Comparison of ENCODE assay signal across 2 cellular contexts in the genomic region with DNA sequence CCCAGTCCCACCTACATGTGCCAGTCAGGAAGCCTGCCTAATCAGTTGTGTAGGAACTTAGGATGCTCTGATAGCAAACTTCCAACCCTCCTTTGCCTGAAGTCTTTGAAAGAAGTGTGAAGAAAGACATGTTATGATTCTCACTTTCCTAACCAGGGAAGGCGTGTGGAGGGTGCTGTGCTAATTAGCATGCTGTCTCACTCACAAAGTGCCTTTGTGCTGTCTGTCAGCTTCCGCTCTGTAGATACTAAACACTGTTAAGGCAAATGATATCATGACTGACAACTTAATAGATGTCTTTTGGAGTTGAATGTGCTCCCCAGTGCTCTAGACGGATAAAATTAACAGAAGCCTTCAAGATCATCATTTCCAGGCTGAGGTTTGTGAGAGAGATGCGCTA.
A peak's percentile ranks its signal among the peaks of the same experiment; 100 is the strongest.
TF ChIP-seq lines count a peak whose summit lies in the region.

No MANE protein-coding gene starts in this region.

TF ChIP-seq in GM23338, 12 proteins besides CTCF, POLR2A, EP300 and RAD21 (continued from another document):
- TF ChIP-seq REST (IDR thresholded peaks at IDR 0.05; ENCODE audit: unreplicated experiment): no peak
- no peak for TF ChIP-seq POLR2AphosphoS5 (IDR thresholded peaks at IDR 0.05; ENCODE audit: low read depth)
- TF ChIP-seq ZNF114 (CRISPR knock-in tag; IDR thresholded peaks at IDR 0.05): no peak
- no peak for TF ChIP-seq STAT1 (IDR thresholded peaks at IDR 0.05; ENCODE audit: unreplicated experiment)
- TF ChIP-seq EZH2 (IDR thresholded peaks at IDR 0.05; ENCODE audit: low read depth, unreplicated experiment): no peak
- TF ChIP-seq EZH2phosphoT487 (IDR thresholded peaks at IDR 0.05; ENCODE audit: unreplicated experiment): no peak
- no peak for TF ChIP-seq JUNB (IDR thresholded peaks at IDR 0.05; ENCODE audit: unreplicated experiment)
- TF ChIP-seq NANOG (IDR thresholded peaks at IDR 0.05; ENCODE audit: borderline replicate concordance): no peak
- TF ChIP-seq, protein P1, sequence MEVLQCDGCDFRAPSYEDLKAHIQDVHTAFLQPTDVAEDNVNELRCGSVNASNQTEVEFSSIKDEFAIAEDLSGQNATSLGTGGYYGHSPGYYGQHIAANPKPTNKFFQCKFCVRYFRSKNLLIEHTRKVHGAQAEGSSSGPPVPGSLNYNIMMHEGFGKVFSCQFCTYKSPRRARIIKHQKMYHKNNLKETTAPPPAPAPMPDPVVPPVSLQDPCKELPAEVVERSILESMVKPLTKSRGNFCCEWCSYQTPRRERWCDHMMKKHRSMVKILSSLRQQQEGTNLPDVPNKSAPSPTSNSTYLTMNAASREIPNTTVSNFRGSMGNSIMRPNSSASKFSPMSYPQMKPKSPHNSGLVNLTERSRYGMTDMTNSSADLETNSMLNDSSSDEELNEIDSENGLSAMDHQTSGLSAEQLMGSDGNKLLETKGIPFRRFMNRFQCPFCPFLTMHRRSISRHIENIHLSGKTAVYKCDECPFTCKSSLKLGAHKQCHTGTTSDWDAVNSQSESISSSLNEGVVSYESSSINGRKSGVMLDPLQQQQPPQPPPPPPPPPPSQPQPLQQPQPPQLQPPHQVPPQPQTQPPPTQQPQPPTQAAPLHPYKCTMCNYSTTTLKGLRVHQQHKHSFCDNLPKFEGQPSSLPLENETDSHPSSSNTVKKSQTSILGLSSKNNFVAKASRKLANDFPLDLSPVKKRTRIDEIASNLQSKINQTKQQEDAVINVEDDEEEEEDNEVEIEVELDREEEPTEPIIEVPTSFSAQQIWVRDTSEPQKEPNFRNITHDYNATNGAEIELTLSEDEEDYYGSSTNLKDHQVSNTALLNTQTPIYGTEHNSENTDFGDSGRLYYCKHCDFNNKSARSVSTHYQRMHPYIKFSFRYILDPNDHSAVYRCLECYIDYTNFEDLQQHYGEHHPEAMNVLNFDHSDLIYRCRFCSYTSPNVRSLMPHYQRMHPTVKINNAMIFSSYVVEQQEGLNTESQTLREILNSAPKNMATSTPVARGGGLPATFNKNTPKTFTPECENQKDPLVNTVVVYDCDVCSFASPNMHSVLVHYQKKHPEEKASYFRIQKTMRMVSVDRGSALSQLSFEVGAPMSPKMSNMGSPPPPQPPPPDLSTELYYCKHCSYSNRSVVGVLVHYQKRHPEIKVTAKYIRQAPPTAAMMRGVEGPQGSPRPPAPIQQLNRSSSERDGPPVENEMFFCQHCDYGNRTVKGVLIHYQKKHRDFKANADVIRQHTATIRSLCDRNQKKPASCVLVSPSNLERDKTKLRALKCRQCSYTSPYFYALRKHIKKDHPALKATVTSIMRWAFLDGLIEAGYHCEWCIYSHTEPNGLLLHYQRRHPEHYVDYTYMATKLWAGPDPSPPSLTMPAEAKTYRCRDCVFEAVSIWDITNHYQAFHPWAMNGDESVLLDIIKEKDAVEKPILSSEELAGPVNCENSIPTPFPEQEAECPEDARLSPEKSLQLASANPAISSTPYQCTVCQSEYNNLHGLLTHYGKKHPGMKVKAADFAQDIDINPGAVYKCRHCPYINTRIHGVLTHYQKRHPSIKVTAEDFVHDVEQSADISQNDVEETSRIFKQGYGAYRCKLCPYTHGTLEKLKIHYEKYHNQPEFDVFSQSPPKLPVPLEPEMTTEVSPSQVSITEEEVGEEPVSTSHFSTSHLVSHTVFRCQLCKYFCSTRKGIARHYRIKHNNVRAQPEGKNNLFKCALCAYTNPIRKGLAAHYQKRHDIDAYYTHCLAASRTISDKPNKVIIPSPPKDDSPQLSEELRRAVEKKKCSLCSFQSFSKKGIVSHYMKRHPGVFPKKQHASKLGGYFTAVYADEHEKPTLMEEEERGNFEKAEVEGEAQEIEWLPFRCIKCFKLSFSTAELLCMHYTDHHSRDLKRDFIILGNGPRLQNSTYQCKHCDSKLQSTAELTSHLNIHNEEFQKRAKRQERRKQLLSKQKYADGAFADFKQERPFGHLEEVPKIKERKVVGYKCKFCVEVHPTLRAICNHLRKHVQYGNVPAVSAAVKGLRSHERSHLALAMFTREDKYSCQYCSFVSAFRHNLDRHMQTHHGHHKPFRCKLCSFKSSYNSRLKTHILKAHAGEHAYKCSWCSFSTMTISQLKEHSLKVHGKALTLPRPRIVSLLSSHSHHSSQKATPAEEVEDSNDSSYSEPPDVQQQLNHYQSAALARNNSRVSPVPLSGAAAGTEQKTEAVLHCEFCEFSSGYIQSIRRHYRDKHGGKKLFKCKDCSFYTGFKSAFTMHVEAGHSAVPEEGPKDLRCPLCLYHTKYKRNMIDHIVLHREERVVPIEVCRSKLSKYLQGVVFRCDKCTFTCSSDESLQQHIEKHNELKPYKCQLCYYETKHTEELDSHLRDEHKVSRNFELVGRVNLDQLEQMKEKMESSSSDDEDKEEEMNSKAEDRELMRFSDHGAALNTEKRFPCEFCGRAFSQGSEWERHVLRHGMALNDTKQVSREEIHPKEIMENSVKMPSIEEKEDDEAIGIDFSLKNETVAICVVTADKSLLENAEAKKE (CRISPR knock-in tag; IDR thresholded peaks at IDR 0.05): no peak

TF ChIP-seq in neural cell, 6 proteins besides CTCF, POLR2A, EP300 and RAD21 (continued from another document):
- TF ChIP-seq REST (IDR thresholded peaks at IDR 0.05; ENCODE audit: borderline replicate concordance) (peak; percentile 79), EZH2 (IDR thresholded peaks at IDR 0.05; ENCODE audit: borderline replicate concordance, insufficient read depth, low read length, poor library complexity, severe bottlenecking) (no peak), SMC3 (conservative IDR thresholded peaks at IDR 0.05; ENCODE audit: poor library complexity) (peak; percentile 7)
